In the genomic region with DNA sequence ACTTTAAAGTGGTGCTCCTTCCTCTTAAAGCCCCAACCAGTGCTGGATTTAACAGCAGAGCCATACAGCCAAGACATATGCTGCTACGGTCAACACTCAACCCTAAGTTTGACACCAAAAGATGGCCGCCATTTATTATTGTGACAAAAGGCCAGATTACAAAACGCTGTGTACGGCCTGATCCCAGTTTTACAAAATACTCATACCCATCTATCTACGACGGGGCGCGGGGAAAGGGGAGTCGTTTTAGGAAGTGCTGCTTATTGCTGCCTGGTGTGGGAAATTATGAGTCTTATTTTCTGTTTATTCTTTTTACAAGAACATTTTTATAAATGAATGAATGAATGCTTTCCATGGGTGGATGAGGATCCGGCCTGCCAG, we compare ENCODE assay signal across 8 cellular contexts. TPM values are rescaled to one million over a fixed set of nuclear protein-coding genes. Genes with fewer than 3 reads are reported as not detected.
DNase-seq lines count a peak whose midpoint lies in the region; ATAC-seq, FAIRE-seq and TF ChIP-seq lines count a peak whose summit lies in the region.

No MANE protein-coding gene starts in this region.

- ATAC-seq in activated T-cell treated with anti-CD3 and anti-CD28 coated beads, Interleukin-2, amount 50 U/mL, for 4 hours: no peak

- peak overlapping the region; percentile 85 for H3K4me3 Mint-ChIP-seq in activated T-cell treated with anti-CD3 and anti-CD28 coated beads, Interleukin-2, amount 50 U/mL, for 4 hours

- TF ChIP-seq CTCF in Peyer's patch (IDR thresholded peaks at IDR 0.05): no peak
- TF ChIP-seq CTCF in esophagus squamous epithelium (IDR thresholded peaks at IDR 0.05): no peak
- TF ChIP-seq CTCF in retinal pigment epithelial cell (conservative IDR thresholded peaks at IDR 0.05; ENCODE audit: low read depth, low read length): no peak

- WGBS in esophagus squamous epithelium, 2 donors: 16 to 19% methylated on average over 10 of the region's 10 CpGs

- H3K9me3 ChIP-seq in Peyer's patch (no peaks in the 10 kb centered on the region), esophagus squamous epithelium (no peaks in the 10 kb centered on the region)

- H3K36me3 Mint-ChIP-seq in activated T-cell treated with anti-CD3 and anti-CD28 coated beads, Interleukin-2, amount 50 U/mL, for 4 hours (ENCODE audit: insufficient read depth): no peaks in the 10 kb centered on the region

- TF ChIP-seq POLR2A in Peyer's patch (IDR thresholded peaks at IDR 0.05) (no peak), esophagus squamous epithelium (IDR thresholded peaks at IDR 0.05) (no peak)

- no peak for DNase-seq in activated T-cell treated with anti-CD3 and anti-CD28 coated beads, Interleukin-2, amount 50 U/mL, for 4 hours
- no peak for DNase-seq in activated T-cell treated with anti-CD3 and anti-CD28 coated beads for 4 hours
- DNase-seq in Peyer's patch: peak in 1 of 3 donors; percentile 30
- DNase-seq in esophagus squamous epithelium (lab: John Stamatoyannopoulos, UW): no peak
- DNase-seq in retinal pigment epithelial cell (ENCODE audit: low read depth): no peak
- no peak for DNase-seq in NCI-H345 (lab: John Stamatoyannopoulos, UW)
- no peak for DNase-seq in urothelium cell line (ENCODE audit: low spot score)
- DNase-seq in stimulated activated CD4-positive, alpha-beta T cell treated with anti-CD3 and anti-CD28 coated beads, Interleukin-4, amount 100 ng/mL, for 24 hours: no peak

- H3K9me3 Mint-ChIP-seq in activated T-cell treated with anti-CD3 and anti-CD28 coated beads, Interleukin-2, amount 50 U/mL, for 4 hours: no peaks in the 10 kb centered on the region

- H3K27me3 ChIP-seq in Peyer's patch (no peaks in the 10 kb centered on the region), esophagus squamous epithelium (no peaks in the 10 kb centered on the region)

- H3K27me3 Mint-ChIP-seq in activated T-cell treated with anti-CD3 and anti-CD28 coated beads, Interleukin-2, amount 50 U/mL, for 4 hours (ENCODE audit: low read depth): no peaks in the 10 kb centered on the region

- H3K27ac ChIP-seq in Peyer's patch: peak overlapping the region; percentile 88 to 94 (median 93)
- H3K27ac ChIP-seq in esophagus squamous epithelium: peak overlapping the region; percentile 87 to 93 (median 92)

- no peak for FAIRE-seq in urothelium cell line (lab: Jason Lieb, UNC)

- H3K4me3 ChIP-seq in Peyer's patch: peak overlapping the region; percentile 56 to 79 (median 63)
- H3K4me3 ChIP-seq in esophagus squamous epithelium: peak overlapping the region; percentile 68 to 97 (median 84)
- H3K4me3 ChIP-seq in retinal pigment epithelial cell (ENCODE audit: low read length): peak overlapping the region; percentile 64

- H3K36me3 ChIP-seq in Peyer's patch: peaks cover 0 to 4% (median 0%) of the 10 kb centered on the region in 3 donors
- H3K36me3 ChIP-seq in esophagus squamous epithelium: peaks cover 0 to 11% (median 0%) of the 10 kb centered on the region in 3 donors

- H3K4me1 ChIP-seq in Peyer's patch (peaks cover 0 to 14% (median 9%) of the 10 kb centered on the region in 4 donors), esophagus squamous epithelium (peaks cover 4 to 32% (median 16%) of the 10 kb centered on the region in 3 donors)

- peaks cover 31% of the 10 kb centered on the region for H3K4me1 Mint-ChIP-seq in activated T-cell treated with anti-CD3 and anti-CD28 coated beads, Interleukin-2, amount 50 U/mL, for 4 hours (ENCODE audit: low read depth)

- intact Hi-C loops in esophagus squamous epithelium (cut with DNase I): loop anchor here (10.0 kb wide), 1 partner anchor 292 kb away; no protein-coding TSS in a partner anchor

RNA-seq across cellular contexts. Expression of a gene that starts 0.5 kb away (rescaled TPM):
- total RNA-seq in activated T-cell treated with anti-CD3 and anti-CD28 coated beads, Interleukin-2, amount 50 U/mL, for 4 hours: 1 to 10 TPM; 1.9 to 3.3 (median 3.1) TPM
- 10 to 100 TPM in 2 of 4 donors, 1 to 10 TPM in 1, not detected in 1; 9.9 to 14.1 (median 12.1) TPM for total RNA-seq in Peyer's patch
- 1 to 10 TPM; 2.6 to 6.3 (median 3.9) TPM for total RNA-seq in esophagus squamous epithelium
